ENCODE assay signal across 9 cellular contexts in the genomic region with DNA sequence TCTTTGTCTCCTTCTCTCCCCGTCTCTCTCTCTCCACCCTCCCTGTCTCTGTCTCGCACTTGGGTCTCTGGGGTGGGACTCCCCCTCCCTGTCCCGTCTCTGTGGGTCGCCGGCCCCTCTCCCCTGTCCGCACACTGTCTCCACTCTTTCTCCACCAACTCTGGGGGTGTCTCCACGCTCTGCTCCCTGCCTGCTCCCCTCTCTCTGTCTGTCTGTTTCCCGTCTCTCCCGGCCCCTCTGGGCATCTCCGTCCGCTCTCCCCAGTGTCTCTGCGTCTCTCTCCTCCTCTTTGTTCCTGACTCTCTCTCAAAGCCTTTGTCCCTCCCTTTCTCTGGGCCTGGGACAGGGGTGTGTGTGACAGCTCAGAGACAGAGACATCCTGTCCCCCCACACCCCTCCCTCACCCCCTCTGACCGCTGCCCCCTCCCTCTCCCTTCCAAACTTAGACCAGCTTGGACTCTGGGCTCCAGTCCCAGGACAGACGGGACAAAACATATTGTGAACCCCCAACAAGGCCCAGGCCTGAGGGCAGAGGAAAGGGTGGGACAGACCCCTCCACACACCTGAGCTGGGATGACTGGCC. TPM values are rescaled to one million over a fixed set of nuclear protein-coding genes. Genes with fewer than 3 reads are reported as not detected.
DNase-seq lines count a peak whose midpoint lies in the region; ATAC-seq, FAIRE-seq and TF ChIP-seq lines count a peak whose summit lies in the region.
"Had no signal": no experiment of that assay in that cellular context is flagged by ENCODE, and none has a peak within 500 bp of the region (broad histone marks: within the 10 kb centered on the region; RNA-seq: fewer than 3 reads in every experiment).

No MANE protein-coding gene starts in this region.

- H3K4me1 Mint-ChIP-seq in nephron progenitor cell: peaks cover 72% of the 10 kb centered on the region

- H3K4me1 ChIP-seq in upper lobe of right lung: no peaks in the 10 kb centered on the region

- no peaks in the 10 kb centered on the region for H3K36me3 ChIP-seq in upper lobe of right lung

- TF ChIP-seq CTCF in nephron progenitor cell (IDR thresholded peaks at IDR 0.05) (no peak), upper lobe of right lung (IDR thresholded peaks at IDR 0.05) (no peak)

- peaks cover 17% of the 10 kb centered on the region for H3K27me3 Mint-ChIP-seq in nephron progenitor cell (ENCODE audit: low read depth, poor library complexity)

- peaks cover 11% of the 10 kb centered on the region for H3K9me3 Mint-ChIP-seq in nephron progenitor cell

- no peak overlapping the region for H3K27ac ChIP-seq in upper lobe of right lung

- no peaks in the 10 kb centered on the region for H3K36me3 Mint-ChIP-seq in nephron progenitor cell (ENCODE audit: low read depth)

- H3K27me3 ChIP-seq in upper lobe of right lung: no peaks in the 10 kb centered on the region

- no peak for ATAC-seq in upper lobe of right lung

- no peaks in the 10 kb centered on the region for H3K9me3 ChIP-seq in upper lobe of right lung

- H3K27ac Mint-ChIP-seq in nephron progenitor cell: peak overlapping the region; percentile 99

- intact Hi-C loops in upper lobe of right lung (cut with DNase I): no loop called here

- H3K4me3 ChIP-seq in upper lobe of right lung: no peak overlapping the region

- no peak for FAIRE-seq in frontal cortex (lab: Jason Lieb, UNC)
- FAIRE-seq: keratinocyte had no signal

- DNase-seq in HuH-7.5 (ENCODE audit: low spot score) (peak; percentile 11), nephron progenitor cell (no peak), upper lobe of right lung (no peak), frontal cortex (ENCODE audit: low spot score in 2 of 2) (no peak)
- DNase-seq: NCI-H345; stimulated activated CD4-positive, alpha-beta T cell treated with anti-CD3 and anti-CD28 coated beads, Interleukin-4, amount 100 ng/mL, for 4 hours had no signal

- peak overlapping the region; percentile 68 for H3K4me3 Mint-ChIP-seq in nephron progenitor cell

RNA-seq across cellular contexts. Expression of a gene that starts 0.7 kb away (rescaled TPM):
- total RNA-seq in upper lobe of right lung (1.8 TPM), frontal cortex (not detected)
- total RNA-seq: H4, temporal lobe had no signal

RNA-seq across cellular contexts. Expression of a gene that starts 9.1 kb away (rescaled TPM):
- not detected for total RNA-seq in upper lobe of right lung
- total RNA-seq in frontal cortex: 0.41 TPM
- total RNA-seq: H4, temporal lobe had no signal

RNA-seq across cellular contexts. Expression of a gene that starts 34.6 kb away (rescaled TPM):
- total RNA-seq in upper lobe of right lung (15.7 TPM), frontal cortex (3.7 TPM)

RNA-seq across cellular contexts. Expression of a gene that starts 53.3 kb away (rescaled TPM):
- total RNA-seq in upper lobe of right lung (14.9 TPM), frontal cortex (3.3 TPM)

RNA-seq across cellular contexts. Expression of a gene that starts 54.1 kb away (rescaled TPM):
- total RNA-seq in upper lobe of right lung: 28.6 TPM
- total RNA-seq in frontal cortex: 2.9 TPM
